ENCODE assay signal across 21 cellular contexts in the genomic region with DNA sequence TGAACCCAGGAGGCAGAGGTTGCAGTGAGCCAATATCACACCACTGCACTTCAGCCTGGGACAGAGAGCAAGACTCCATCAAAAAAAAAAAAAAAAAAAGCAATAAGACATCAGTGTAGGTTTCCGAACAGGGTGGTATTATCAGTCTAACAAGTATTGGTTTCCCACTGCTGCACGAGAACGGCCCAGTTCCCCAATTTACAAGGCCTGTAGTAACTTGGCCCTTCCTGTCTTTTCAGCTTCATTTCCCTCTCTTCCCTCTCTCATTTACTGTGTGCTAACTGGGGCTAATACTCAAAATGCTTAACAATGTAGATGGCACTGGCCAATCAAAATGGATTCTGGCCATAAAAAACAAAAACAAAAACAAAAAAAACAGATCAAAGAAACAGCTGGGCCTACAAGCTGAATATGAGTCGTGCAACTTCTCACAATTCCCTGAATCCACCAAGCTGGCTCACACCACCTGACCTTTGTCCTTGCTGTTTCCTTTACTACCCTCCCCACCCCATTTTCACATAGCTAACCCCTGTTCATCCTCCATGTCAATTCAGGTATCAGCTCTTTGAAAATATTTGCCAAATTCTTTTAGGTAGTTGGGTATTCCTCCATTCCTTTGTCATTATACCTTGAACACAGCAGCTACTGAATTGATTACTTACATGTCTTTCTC. TPM values are rescaled to one million over a fixed set of nuclear protein-coding genes. Genes with fewer than 3 reads are reported as not detected.
DNase-seq lines count a peak whose midpoint lies in the region; ATAC-seq and TF ChIP-seq lines count a peak whose summit lies in the region.
"Had no signal": no experiment of that assay in that cellular context is flagged by ENCODE, and none has a peak within 500 bp of the region (broad histone marks: within the 10 kb centered on the region; RNA-seq: fewer than 3 reads in every experiment).

No MANE protein-coding gene starts in this region.

- H3K4me2 ChIP-seq in GM23338, result no peak overlapping the region

- no peaks in the 10 kb centered on the region for H3K27me3 ChIP-seq in GM23338 (ENCODE audit: insufficient read depth)
- no peaks in the 10 kb centered on the region for H3K27me3 ChIP-seq in colonic mucosa
- H3K27me3 ChIP-seq in lower lobe of right lung (ENCODE audit: low read depth), result no peaks in the 10 kb centered on the region

- H3K4me1 Mint-ChIP-seq in GM23338 (peaks cover 19% of the 10 kb centered on the region), osteocyte (ENCODE audit: unreplicated experiment) (no peaks in the 10 kb centered on the region)
- H3K4me1 Mint-ChIP-seq in stimulated activated naive B cell treated with anti-CD40 and anti-IgM and Interleukin-4, amounts not matched to agents 10 μg/mL and 1 μg/mL and 100 μg/mL, for 72 hours, result peaks cover 6 to 14% of the 10 kb centered on the region in 2 donors
- H3K4me1 Mint-ChIP-seq: CD4-positive, alpha-beta memory T cell had no signal

- H3K36me3 Mint-ChIP-seq in GM23338 (ENCODE audit: low read depth), result peaks cover 12% of the 10 kb centered on the region
- H3K36me3 Mint-ChIP-seq in stimulated activated naive B cell treated with anti-CD40 and anti-IgM and Interleukin-4, amounts not matched to agents 10 μg/mL and 1 μg/mL and 100 μg/mL, for 72 hours, result no peaks in the 10 kb centered on the region
- no peaks in the 10 kb centered on the region for H3K36me3 Mint-ChIP-seq in osteocyte (ENCODE audit: unreplicated experiment)
- H3K36me3 Mint-ChIP-seq: CD4-positive, alpha-beta memory T cell had no signal

- ATAC-seq in GM23338, result no peak
- ATAC-seq in stimulated activated naive B cell treated with anti-CD40 and anti-IgM and Interleukin-4, amounts not matched to agents 10 μg/mL and 1 μg/mL and 100 μg/mL, for 72 hours (replicated peaks), result peak; percentile 55 to 64
- ATAC-seq in sciatic nerve, result no peak
- ATAC-seq in lower lobe of right lung, result no peak

- peaks cover 42% of the 10 kb centered on the region for H3K9me3 Mint-ChIP-seq in GM23338
- H3K9me3 Mint-ChIP-seq in stimulated activated naive B cell treated with anti-CD40 and anti-IgM and Interleukin-4, amounts not matched to agents 10 μg/mL and 1 μg/mL and 100 μg/mL, for 72 hours, result no peaks in the 10 kb centered on the region
- no peaks in the 10 kb centered on the region for H3K9me3 Mint-ChIP-seq in osteocyte (ENCODE audit: unreplicated experiment)
- H3K9me3 Mint-ChIP-seq: CD4-positive, alpha-beta memory T cell had no signal

- H2AFZ ChIP-seq in GM23338, result peak overlapping the region; percentile 44; the same call in 1 of the 2 replicates

- no peak for TF ChIP-seq CTCF in GM23338 (conservative IDR thresholded peaks at IDR 0.05; ENCODE audit: low read depth in 2 of 2)
- TF ChIP-seq CTCF in colonic mucosa (IDR thresholded peaks at IDR 0.05), result no peak
- no peak for TF ChIP-seq CTCF in osteocyte (IDR thresholded peaks at IDR 0.05)
- no peak for TF ChIP-seq CTCF in lower lobe of right lung (IDR thresholded peaks at IDR 0.05)

- H3K27ac Mint-ChIP-seq in GM23338, result no peak overlapping the region
- no peak overlapping the region for H3K27ac Mint-ChIP-seq in stimulated activated naive B cell treated with anti-CD40 and anti-IgM and Interleukin-4, amounts not matched to agents 10 μg/mL and 1 μg/mL and 100 μg/mL, for 72 hours
- no peak overlapping the region for H3K27ac Mint-ChIP-seq in osteocyte (ENCODE audit: unreplicated experiment)
- H3K27ac Mint-ChIP-seq: HFFc6 had no signal

- H3K36me3 ChIP-seq in GM23338 (ENCODE audit: insufficient read depth) (0 out of 2 replicates have a peak, but pooled peaks cover 5% of the 10 kb centered on the region), colonic mucosa (no peaks in the 10 kb centered on the region), lower lobe of right lung (no peaks in the 10 kb centered on the region)

- H3K4me3 ChIP-seq in GM23338 (no peak overlapping the region), colonic mucosa (no peak overlapping the region), lower lobe of right lung (no peak overlapping the region)
- H3K4me3 ChIP-seq: SK-N-MC had no signal

- no peak overlapping the region for H3K9ac ChIP-seq in colonic mucosa (ENCODE audit: low read depth in 2 of 2, low read length in 2 of 2)

- H3K27me3 Mint-ChIP-seq in GM23338 (ENCODE audit: insufficient read depth, low read depth, poor library complexity) (peaks cover 20% of the 10 kb centered on the region), osteocyte (ENCODE audit: unreplicated experiment) (peaks cover 8% of the 10 kb centered on the region)
- peaks cover 4 to 6% of the 10 kb centered on the region in 2 donors for H3K27me3 Mint-ChIP-seq in stimulated activated naive B cell treated with anti-CD40 and anti-IgM and Interleukin-4, amounts not matched to agents 10 μg/mL and 1 μg/mL and 100 μg/mL, for 72 hours

- no peak overlapping the region for H3K4me3 Mint-ChIP-seq in GM23338
- H3K4me3 Mint-ChIP-seq in stimulated activated naive B cell treated with anti-CD40 and anti-IgM and Interleukin-4, amounts not matched to agents 10 μg/mL and 1 μg/mL and 100 μg/mL, for 72 hours, result no peak overlapping the region
- no peak overlapping the region for H3K4me3 Mint-ChIP-seq in osteocyte (ENCODE audit: unreplicated experiment)
- H3K4me3 Mint-ChIP-seq: CD4-positive, alpha-beta memory T cell; HFFc6 had no signal

- no peaks in the 10 kb centered on the region for H4K20me1 ChIP-seq in GM23338 (replicated peaks; ENCODE audit: insufficient read depth)

- peaks cover 17% of the 10 kb centered on the region for H3K4me1 ChIP-seq in GM23338 (ENCODE audit: insufficient read depth)
- H3K4me1 ChIP-seq in colonic mucosa, result no peaks in the 10 kb centered on the region
- H3K4me1 ChIP-seq in lower lobe of right lung, result no peaks in the 10 kb centered on the region

- H3K27ac ChIP-seq in GM23338 (ENCODE audit: low read depth) (no peak overlapping the region), colonic mucosa (no peak overlapping the region), lower lobe of right lung (no peak overlapping the region)
- H3K27ac ChIP-seq: HL-60, SK-N-MC had no signal

- peaks cover 9% of the 10 kb centered on the region; the same call in 1 of the 2 replicates for H3K9me2 ChIP-seq in GM23338 (ENCODE audit: insufficient read depth)

- H3K9me3 ChIP-seq in colonic mucosa (no peaks in the 10 kb centered on the region), lower lobe of right lung (no peaks in the 10 kb centered on the region)

- no peaks in the 10 kb centered on the region for H3K79me2 ChIP-seq in GM23338 (replicated peaks; ENCODE audit: insufficient read depth)

- DNase-seq in GM23338 (ENCODE audit: low spot score) (no peak), NOMO-1 treated with DMSO at 0.1 percent for 48 hours (lab: John Stamatoyannopoulos, UW; ENCODE audit: unreplicated experiment) (peak; percentile 79), colonic mucosa (peak; percentile 36), sciatic nerve (ENCODE audit: low spot score) (no peak), osteocyte (ENCODE audit: extremely low spot score, unreplicated experiment) (no peak), lower lobe of right lung (no peak)
- DNase-seq in stimulated activated naive B cell treated with anti-CD40 and anti-IgM and Interleukin-4, amounts not matched to agents 10 μg/mL and 1 μg/mL and 100 μg/mL, for 72 hours, result no peak
- DNase-seq: ACHN; CD4-positive, alpha-beta memory T cell; DND-41; GDM1; GOT3; HFFc6; KG1; NCI-H1930; NCI-H2171; NCI-H446 treated with DMSO at 0.1 percent for 48 hours; NCI-H748 treated with DMSO at 0.1 percent for 48 hours had no signal

- H3F3A ChIP-seq in GM23338 (replicated peaks; ENCODE audit: low read depth), result no peaks in the 10 kb centered on the region

- intact Hi-C loops in colonic mucosa (cut with DNase I), result no loop called here
- intact Hi-C loops in sciatic nerve (cut with DNase I), result no loop called here
- intact Hi-C loops in lower lobe of right lung (cut with DNase I), result no loop called here

TF ChIP-seq in GM23338, 12 proteins besides CTCF, POLR2A, EP300 and RAD21 (continues in another document):
- TF ChIP-seq ZNF114 (CRISPR knock-in tag; IDR thresholded peaks at IDR 0.05) (no peak), JUNB (IDR thresholded peaks at IDR 0.05; ENCODE audit: unreplicated experiment) (no peak), NANOG (IDR thresholded peaks at IDR 0.05; ENCODE audit: borderline replicate concordance) (no peak), REST (IDR thresholded peaks at IDR 0.05; ENCODE audit: unreplicated experiment) (no peak), POLR2AphosphoS5 (IDR thresholded peaks at IDR 0.05; ENCODE audit: low read depth) (no peak)

RNA-seq across cellular contexts. Expression of gene TEX101, which starts 2.4 kb away (rescaled TPM):
- total RNA-seq in GM23338 (2014; rRNA removed; shearing (Covaris generic)), result not detected in 2 replicates
- polyA plus RNA-seq in GM23338 (2016; fragmentation: Nextera tagmentation; extraction: Ambion mirVana), result not detected in 2 replicates
- total RNA-seq in colonic mucosa (under 1 TPM in 1 of 2 donors, not detected in 1; 0.17 TPM), sciatic nerve (not detected), osteocyte (not detected in 2 replicates), lower lobe of right lung (not detected)
- total RNA-seq: CD4-positive, alpha-beta memory T cell; HFFc6; MCF 10A had no signal
- polyA plus RNA-seq: CD4-positive, alpha-beta memory T cell had no signal

RNA-seq across cellular contexts. Expression of gene LYPD3, which starts 48.3 kb away (rescaled TPM):
- total RNA-seq in GM23338 (2014; rRNA removed; shearing (Covaris generic)), result 3.0 and 3.3 TPM in 2 replicates
- polyA plus RNA-seq in GM23338 (2016; fragmentation: Nextera tagmentation; extraction: Ambion mirVana), result 4.1 and 4.6 TPM in 2 replicates
- total RNA-seq in colonic mucosa (under 1 TPM; 0.42 to 0.59 TPM), sciatic nerve (1.6 TPM), osteocyte (0.27 TPM in 1 of 2 replicates, not detected in the other), lower lobe of right lung (0.74 TPM)

Comparison
In these comparisons a context has a peak if more than half of its experiments do, and no peak if none do; other contexts are left out.
1. ATAC-seq: peak in stimulated activated naive B cell treated with anti-CD40 and anti-IgM and Interleukin-4, amounts not matched to agents 10 μg/mL and 1 μg/mL and 100 μg/mL, for 72 hours (2 of 2); none in GM23338 (single experiment), sciatic nerve (single experiment) and lower lobe of right lung (0 of 2).
2. DNase-seq: peak in NOMO-1 treated with DMSO at 0.1 percent for 48 hours (single experiment) and colonic mucosa (single experiment); none in GM23338 (single experiment), stimulated activated naive B cell treated with anti-CD40 and anti-IgM and Interleukin-4, amounts not matched to agents 10 μg/mL and 1 μg/mL and 100 μg/mL, for 72 hours (single experiment), sciatic nerve (single experiment), osteocyte (single experiment) and lower lobe of right lung (single experiment).